In the genomic region with DNA sequence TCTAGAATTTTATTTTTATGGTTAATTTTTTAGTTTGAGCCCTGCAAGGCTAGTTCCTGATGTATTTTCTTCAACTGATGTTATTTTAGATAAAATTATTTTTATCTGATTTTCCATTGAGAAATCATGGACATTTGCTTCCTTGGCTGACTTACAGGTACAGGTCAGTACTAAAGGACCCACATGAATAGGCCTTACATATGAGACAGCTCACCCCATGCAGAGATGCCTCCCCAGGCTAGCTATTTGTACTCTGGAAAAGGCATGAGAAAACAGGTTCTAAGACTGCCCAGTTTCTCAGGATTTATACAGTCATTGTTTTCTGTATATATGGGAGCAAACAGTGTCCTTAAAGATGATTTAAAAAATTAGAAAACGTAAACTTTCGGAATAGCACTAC, we compare ENCODE assay signal across 21 cellular contexts.
DNase-seq lines count a peak whose midpoint lies in the region; ATAC-seq and TF ChIP-seq lines count a peak whose summit lies in the region.
"Had no signal": no experiment of that assay in that cellular context is flagged by ENCODE, and none has a peak within 500 bp of the region (broad histone marks: within the 10 kb centered on the region; RNA-seq: fewer than 3 reads in every experiment).

No MANE protein-coding gene starts in this region.

- H3K36me3 Mint-ChIP-seq in GM23338 (ENCODE audit: low read depth) (no peaks in the 10 kb centered on the region), WTC11 (no peaks in the 10 kb centered on the region)
- H3K36me3 Mint-ChIP-seq: CD4-positive, CD25-positive, alpha-beta regulatory T cell; CD8-positive, alpha-beta memory T cell; IgD-negative memory B cell had no signal

- H3K36me3 ChIP-seq in GM23338 (ENCODE audit: insufficient read depth), result no peaks in the 10 kb centered on the region
- H3K36me3 ChIP-seq: BE2C had no signal

- no peak for DNase-seq in GM23338 (ENCODE audit: low spot score)
- no peak for DNase-seq in WTC11 (ENCODE audit: low spot score)
- peak; percentile 66 for DNase-seq in choroid plexus epithelial cell (ENCODE audit: low read depth)
- peak; percentile 29 for DNase-seq in smooth muscle cell of the brain vasculature (ENCODE audit: low read depth, low spot score)
- DNase-seq in NCI-H748 treated with DMSO at 0.1 percent for 48 hours (lab: John Stamatoyannopoulos, UW), result no peak
- no peak for DNase-seq in foreskin fibroblast
- DNase-seq: ACHN; BE2C; C1 segment of cervical spinal cord; CD4-positive, CD25-positive, alpha-beta regulatory T cell; CD8-positive, alpha-beta memory T cell; COR-L47; DMS 273 treated with DMSO at 0.1 percent for 48 hours; DMS53; DND-41; EL; H9 had no signal

- no peak overlapping the region for H2AFZ ChIP-seq in GM23338

- no peaks in the 10 kb centered on the region for H3K9me2 ChIP-seq in GM23338 (ENCODE audit: insufficient read depth)

- CTCF ChIA-PET in WTC11 (lab: Charles Lee), result no interaction called here

- no peak overlapping the region for H3K27ac ChIP-seq in GM23338 (ENCODE audit: low read depth)

- H3K27me3 Mint-ChIP-seq in GM23338 (ENCODE audit: insufficient read depth, low read depth, poor library complexity) (peaks cover 2% of the 10 kb centered on the region), WTC11 (ENCODE audit: low read depth) (no peaks in the 10 kb centered on the region)
- H3K27me3 Mint-ChIP-seq: CD8-positive, alpha-beta memory T cell; IgD-negative memory B cell had no signal

- peak; percentile 66 for ATAC-seq in GM23338
- peak; percentile 38 for ATAC-seq in WTC11
- ATAC-seq in HG02642 (IDR thresholded peaks at IDR 0.05; ENCODE audit: poor library complexity, unreplicated experiment), result no peak
- ATAC-seq: GM12878, HepG2 had no signal

- H3K79me2 ChIP-seq in GM23338 (replicated peaks; ENCODE audit: insufficient read depth), result no peaks in the 10 kb centered on the region

- no peaks in the 10 kb centered on the region for H3K4me1 ChIP-seq in GM23338 (ENCODE audit: insufficient read depth)
- H3K4me1 ChIP-seq: BE2C had no signal

- H3K9me3 Mint-ChIP-seq in GM23338 (no peaks in the 10 kb centered on the region), WTC11 (no peaks in the 10 kb centered on the region)
- H3K9me3 Mint-ChIP-seq: H9, IgD-negative memory B cell had no signal

- H3K4me3 Mint-ChIP-seq in GM23338, result no peak overlapping the region
- no peak overlapping the region for H3K4me3 Mint-ChIP-seq in WTC11
- H3K4me3 Mint-ChIP-seq: CD4-positive, CD25-positive, alpha-beta regulatory T cell; CD8-positive, alpha-beta memory T cell; H9; IgD-negative memory B cell had no signal

- no peak overlapping the region for H3K4me2 ChIP-seq in GM23338

- H3K27me3 ChIP-seq in GM23338 (ENCODE audit: insufficient read depth), result no peaks in the 10 kb centered on the region
- H3K27me3 ChIP-seq: BE2C had no signal

- no peaks in the 10 kb centered on the region; the same call in 2 of the 3 replicates for H3K4me1 Mint-ChIP-seq in GM23338
- peaks cover 2% of the 10 kb centered on the region; the same call in 1 of the 2 replicates for H3K4me1 Mint-ChIP-seq in WTC11
- H3K4me1 Mint-ChIP-seq: CD4-positive, CD25-positive, alpha-beta regulatory T cell; CD8-positive, alpha-beta memory T cell; IgD-negative memory B cell had no signal

- H3F3A ChIP-seq in GM23338 (replicated peaks; ENCODE audit: low read depth), result no peaks in the 10 kb centered on the region

- H3K4me3 ChIP-seq in GM23338 (no peak overlapping the region), choroid plexus epithelial cell (ENCODE audit: low read depth, low read length) (no peak overlapping the region), foreskin fibroblast (ENCODE audit: low read depth in 1 of 2, low read length in 2 of 2) (no peak overlapping the region)
- H3K4me3 ChIP-seq: GM12878 had no signal

- POLR2A ChIA-PET in WTC11 (lab: Charles Lee), result no interaction called here

- no peak overlapping the region for H3K27ac Mint-ChIP-seq in GM23338
- no peak overlapping the region for H3K27ac Mint-ChIP-seq in WTC11
- H3K27ac Mint-ChIP-seq: CD4-positive, CD25-positive, alpha-beta regulatory T cell; CD8-positive, alpha-beta memory T cell; H9; IgD-negative memory B cell had no signal

- TF ChIP-seq CTCF in GM23338 (conservative IDR thresholded peaks at IDR 0.05; ENCODE audit: low read depth in 2 of 2) (no peak), WTC11 (IDR thresholded peaks at IDR 0.05) (no peak), choroid plexus epithelial cell (conservative IDR thresholded peaks at IDR 0.05; ENCODE audit: low read depth, low read length) (no peak), foreskin fibroblast (IDR thresholded peaks at IDR 0.05; ENCODE audit: low read depth, low read length) (no peak)

- no peaks in the 10 kb centered on the region for H4K20me1 ChIP-seq in GM23338 (replicated peaks; ENCODE audit: insufficient read depth)

TF ChIP-seq in GM23338, 12 proteins besides CTCF, POLR2A, EP300 and RAD21 (continues in another document):
- TF ChIP-seq CREB1 (CRISPR knock-in tag; IDR thresholded peaks at IDR 0.05; ENCODE audit: low read depth) (no peak), EZH2phosphoT487 (IDR thresholded peaks at IDR 0.05; ENCODE audit: unreplicated experiment) (no peak), POLR2AphosphoS5 (IDR thresholded peaks at IDR 0.05; ENCODE audit: low read depth) (no peak), ZNF331 (CRISPR knock-in tag; IDR thresholded peaks at IDR 0.05; ENCODE audit: low read depth) (no peak), EZH2 (IDR thresholded peaks at IDR 0.05; ENCODE audit: low read depth, unreplicated experiment) (no peak), JUNB (IDR thresholded peaks at IDR 0.05; ENCODE audit: unreplicated experiment) (no peak), NANOG (IDR thresholded peaks at IDR 0.05; ENCODE audit: borderline replicate concordance) (no peak), STAT1 (IDR thresholded peaks at IDR 0.05; ENCODE audit: unreplicated experiment) (no peak)
- TF ChIP-seq, protein P1, sequence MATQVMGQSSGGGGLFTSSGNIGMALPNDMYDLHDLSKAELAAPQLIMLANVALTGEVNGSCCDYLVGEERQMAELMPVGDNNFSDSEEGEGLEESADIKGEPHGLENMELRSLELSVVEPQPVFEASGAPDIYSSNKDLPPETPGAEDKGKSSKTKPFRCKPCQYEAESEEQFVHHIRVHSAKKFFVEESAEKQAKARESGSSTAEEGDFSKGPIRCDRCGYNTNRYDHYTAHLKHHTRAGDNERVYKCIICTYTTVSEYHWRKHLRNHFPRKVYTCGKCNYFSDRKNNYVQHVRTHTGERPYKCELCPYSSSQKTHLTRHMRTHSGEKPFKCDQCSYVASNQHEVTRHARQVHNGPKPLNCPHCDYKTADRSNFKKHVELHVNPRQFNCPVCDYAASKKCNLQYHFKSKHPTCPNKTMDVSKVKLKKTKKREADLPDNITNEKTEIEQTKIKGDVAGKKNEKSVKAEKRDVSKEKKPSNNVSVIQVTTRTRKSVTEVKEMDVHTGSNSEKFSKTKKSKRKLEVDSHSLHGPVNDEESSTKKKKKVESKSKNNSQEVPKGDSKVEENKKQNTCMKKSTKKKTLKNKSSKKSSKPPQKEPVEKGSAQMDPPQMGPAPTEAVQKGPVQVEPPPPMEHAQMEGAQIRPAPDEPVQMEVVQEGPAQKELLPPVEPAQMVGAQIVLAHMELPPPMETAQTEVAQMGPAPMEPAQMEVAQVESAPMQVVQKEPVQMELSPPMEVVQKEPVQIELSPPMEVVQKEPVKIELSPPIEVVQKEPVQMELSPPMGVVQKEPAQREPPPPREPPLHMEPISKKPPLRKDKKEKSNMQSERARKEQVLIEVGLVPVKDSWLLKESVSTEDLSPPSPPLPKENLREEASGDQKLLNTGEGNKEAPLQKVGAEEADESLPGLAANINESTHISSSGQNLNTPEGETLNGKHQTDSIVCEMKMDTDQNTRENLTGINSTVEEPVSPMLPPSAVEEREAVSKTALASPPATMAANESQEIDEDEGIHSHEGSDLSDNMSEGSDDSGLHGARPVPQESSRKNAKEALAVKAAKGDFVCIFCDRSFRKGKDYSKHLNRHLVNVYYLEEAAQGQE (IDR thresholded peaks at IDR 0.05; ENCODE audit: unreplicated experiment), result no peak

TF ChIP-seq in WTC11, 78 proteins besides CTCF, POLR2A, EP300 and RAD21 (continues in another document):
- TF ChIP-seq, protein P2, sequence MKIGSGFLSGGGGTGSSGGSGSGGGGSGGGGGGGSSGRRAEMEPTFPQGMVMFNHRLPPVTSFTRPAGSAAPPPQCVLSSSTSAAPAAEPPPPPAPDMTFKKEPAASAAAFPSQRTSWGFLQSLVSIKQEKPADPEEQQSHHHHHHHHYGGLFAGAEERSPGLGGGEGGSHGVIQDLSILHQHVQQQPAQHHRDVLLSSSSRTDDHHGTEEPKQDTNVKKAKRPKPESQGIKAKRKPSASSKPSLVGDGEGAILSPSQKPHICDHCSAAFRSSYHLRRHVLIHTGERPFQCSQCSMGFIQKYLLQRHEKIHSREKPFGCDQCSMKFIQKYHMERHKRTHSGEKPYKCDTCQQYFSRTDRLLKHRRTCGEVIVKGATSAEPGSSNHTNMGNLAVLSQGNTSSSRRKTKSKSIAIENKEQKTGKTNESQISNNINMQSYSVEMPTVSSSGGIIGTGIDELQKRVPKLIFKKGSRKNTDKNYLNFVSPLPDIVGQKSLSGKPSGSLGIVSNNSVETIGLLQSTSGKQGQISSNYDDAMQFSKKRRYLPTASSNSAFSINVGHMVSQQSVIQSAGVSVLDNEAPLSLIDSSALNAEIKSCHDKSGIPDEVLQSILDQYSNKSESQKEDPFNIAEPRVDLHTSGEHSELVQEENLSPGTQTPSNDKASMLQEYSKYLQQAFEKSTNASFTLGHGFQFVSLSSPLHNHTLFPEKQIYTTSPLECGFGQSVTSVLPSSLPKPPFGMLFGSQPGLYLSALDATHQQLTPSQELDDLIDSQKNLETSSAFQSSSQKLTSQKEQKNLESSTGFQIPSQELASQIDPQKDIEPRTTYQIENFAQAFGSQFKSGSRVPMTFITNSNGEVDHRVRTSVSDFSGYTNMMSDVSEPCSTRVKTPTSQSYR (CRISPR knock-in tag; IDR thresholded peaks at IDR 0.05), result no peak
- no peak for TF ChIP-seq CREM (CRISPR knock-in tag; IDR thresholded peaks at IDR 0.05)
- TF ChIP-seq, protein P3, sequence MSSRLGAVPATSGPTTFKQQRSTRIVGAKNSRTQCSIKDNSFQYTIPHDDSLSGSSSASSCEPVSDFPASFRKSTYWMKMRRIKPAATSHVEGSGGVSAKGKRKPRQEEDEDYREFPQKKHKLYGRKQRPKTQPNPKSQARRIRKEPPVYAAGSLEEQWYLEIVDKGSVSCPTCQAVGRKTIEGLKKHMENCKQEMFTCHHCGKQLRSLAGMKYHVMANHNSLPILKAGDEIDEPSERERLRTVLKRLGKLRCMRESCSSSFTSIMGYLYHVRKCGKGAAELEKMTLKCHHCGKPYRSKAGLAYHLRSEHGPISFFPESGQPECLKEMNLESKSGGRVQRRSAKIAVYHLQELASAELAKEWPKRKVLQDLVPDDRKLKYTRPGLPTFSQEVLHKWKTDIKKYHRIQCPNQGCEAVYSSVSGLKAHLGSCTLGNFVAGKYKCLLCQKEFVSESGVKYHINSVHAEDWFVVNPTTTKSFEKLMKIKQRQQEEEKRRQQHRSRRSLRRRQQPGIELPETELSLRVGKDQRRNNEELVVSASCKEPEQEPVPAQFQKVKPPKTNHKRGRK (CRISPR knock-in tag; IDR thresholded peaks at IDR 0.05; ENCODE audit: borderline replicate concordance), result no peak

Comparison
In these comparisons a context has a peak if more than half of its experiments do, and no peak if none do; other contexts are left out.
1. DNase-seq: peak in choroid plexus epithelial cell (single experiment) and smooth muscle cell of the brain vasculature (single experiment); none in GM23338 (single experiment), WTC11 (single experiment), NCI-H748 treated with DMSO at 0.1 percent for 48 hours (single experiment) and foreskin fibroblast (0 of 2).